In the genomic region with DNA sequence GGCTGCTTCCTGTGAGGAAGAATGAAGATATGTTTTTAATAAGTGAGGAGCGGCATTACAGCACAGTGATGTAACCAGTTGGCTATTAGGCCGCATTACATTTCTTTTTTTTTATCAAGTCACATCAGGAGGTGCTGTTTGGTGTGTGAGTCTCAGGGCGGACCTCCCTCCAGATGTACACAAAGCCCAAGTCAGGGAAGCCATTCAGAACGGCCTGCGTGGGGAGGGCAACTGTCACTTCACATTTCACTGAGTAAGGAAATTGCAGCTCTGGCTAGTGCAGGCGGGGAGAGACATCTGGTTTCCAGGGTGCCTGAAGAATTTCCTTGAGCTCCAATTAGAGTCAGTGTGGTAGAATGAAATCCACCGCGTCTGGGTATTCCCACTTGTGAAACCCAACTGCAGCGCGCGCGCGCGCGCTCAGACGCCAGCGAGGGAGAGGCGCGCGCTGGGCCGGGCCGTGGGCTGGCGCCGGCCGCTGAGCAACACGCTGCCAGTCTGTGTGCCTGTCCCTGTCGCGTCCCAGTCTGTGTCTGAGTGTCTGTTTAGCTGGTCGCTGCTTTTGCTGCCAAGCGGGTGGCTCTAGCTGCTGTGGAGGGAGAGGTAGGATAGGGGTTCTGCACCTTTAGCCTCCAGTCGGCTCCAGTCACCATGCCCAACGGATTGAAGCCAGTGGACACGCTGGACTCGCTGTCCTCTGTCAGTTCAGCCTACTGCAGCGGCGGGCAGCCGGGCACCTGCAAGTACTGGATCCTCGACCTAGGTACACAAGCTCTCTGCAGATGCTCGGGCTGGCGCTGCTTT, we compare ENCODE assay signal across 8 cellular contexts.
DNase-seq lines count a peak whose midpoint lies in the region; ATAC-seq, FAIRE-seq and TF ChIP-seq lines count a peak whose summit lies in the region.

No MANE protein-coding gene starts in this region.

- ATAC-seq in HepG2, result no peak
- no peak for ATAC-seq in GM19035 (IDR thresholded peaks at IDR 0.05; ENCODE audit: unreplicated experiment)

- CTCF ChIA-PET in HepG2 (lab: Yijun Ruan, JAX; ENCODE audit: low intra/inter-chr PET ratio, low total read pairs), result no interaction called here

- H3K36me3 ChIP-seq in HepG2 (replicated peaks in 1 of 2; ENCODE audit: control insufficient read depth in 1 of 2, insufficient read depth in 2 of 2, low read length in 2 of 2) (peaks cover 8 to 34% of the 10 kb centered on the region in 2 experiments; a peak in 4 of 5 replicates), stomach (peaks cover 0 to 20% (median 10%) of the 10 kb centered on the region in 4 donors)

- TF ChIP-seq POLR2A in HepG2 (IDR thresholded peaks at IDR 0.05; ENCODE audit: insufficient read depth in 1 of 2, low read depth in 2 of 2, low read length in 2 of 2) (no peak), stomach (IDR thresholded peaks at IDR 0.05) (no peak)

- TF ChIP-seq EP300 in HepG2 (IDR thresholded peaks at IDR 0.05; ENCODE audit: low read depth in 2 of 2, low read length in 2 of 2) (no peak), HepG2 (CRISPR knock-in tag; IDR thresholded peaks at IDR 0.05; ENCODE audit: borderline replicate concordance) (no peak), stomach (IDR thresholded peaks at IDR 0.05) (no peak)

- H3K36me3 Mint-ChIP-seq in chondrocyte (ENCODE audit: low read depth), result peaks cover 14% of the 10 kb centered on the region

- intact Hi-C loops in HepG2 (cut with micrococcal nuclease; ENCODE audit: unreplicated experiment), result no loop called here
- intact Hi-C loops in stomach (cut with DNase I; ENCODE audit: low total_unique reads), result no loop called here

- no peaks in the 10 kb centered on the region for H4K20me1 ChIP-seq in HepG2 (ENCODE audit: insufficient read depth, low read length)

- no peak overlapping the region for H3K9ac ChIP-seq in HepG2 (ENCODE audit: insufficient read depth, low read depth, low read length)

- H3K79me2 ChIP-seq in HepG2 (ENCODE audit: insufficient read depth, low read length), result no peaks in the 10 kb centered on the region

- POLR2A ChIA-PET in HepG2 (lab: Yijun Ruan, JAX), result no interaction called here

- H3K4me3 Mint-ChIP-seq in chondrocyte (ENCODE audit: unreplicated experiment), result peak overlapping the region; percentile 90

- no peak for TF ChIP-seq RAD21 in HepG2 (CRISPR knock-in tag; IDR thresholded peaks at IDR 0.05)

- no peaks in the 10 kb centered on the region for H3K27me3 ChIP-seq in HepG2 (ENCODE audit: control insufficient read depth in 1 of 2, insufficient read depth in 2 of 2, low read length in 2 of 2)
- H3K27me3 ChIP-seq in stomach, result no peaks in the 10 kb centered on the region

- TF ChIP-seq CTCF in chondrocyte (IDR thresholded peaks at IDR 0.05), result no peak
- no peak for TF ChIP-seq CTCF in HepG2 (CRISPR knock-in tag; IDR thresholded peaks at IDR 0.05)
- TF ChIP-seq CTCF in stomach (IDR thresholded peaks at IDR 0.05), result no peak

- H3K27me3 Mint-ChIP-seq in chondrocyte (ENCODE audit: low read depth), result no peaks in the 10 kb centered on the region

- no peak overlapping the region for H3K27ac ChIP-seq in HepG2 (ENCODE audit: extremely low read length, insufficient read depth, low read length)
- peak overlapping the region; percentile 9 to 85 (median 75) for H3K27ac ChIP-seq in stomach

- H3K4me1 Mint-ChIP-seq in chondrocyte (ENCODE audit: low read depth), result peaks cover 84% of the 10 kb centered on the region

- peak; percentile 28 for DNase-seq in NCI-H1092 (lab: John Stamatoyannopoulos, UW)
- no peak for DNase-seq in chondrocyte (ENCODE audit: low spot score)
- DNase-seq in HepG2 (ENCODE audit: low spot score), result no peak
- no peak for DNase-seq in stomach
- DNase-seq in NCI-H524 treated with DMSO at 0.1 percent for 48 hours (lab: John Stamatoyannopoulos, UW), result no peak
- no peak for DNase-seq in DMS79 treated with DMSO at 0.1 percent for 48 hours (lab: John Stamatoyannopoulos, UW)
- no peak for DNase-seq in DMS 273 treated with DMSO at 0.1 percent for 48 hours (lab: John Stamatoyannopoulos, UW)

- H3K27ac Mint-ChIP-seq in chondrocyte (ENCODE audit: unreplicated experiment), result peak overlapping the region; percentile 99

- no peak overlapping the region for H3K4me2 ChIP-seq in HepG2 (ENCODE audit: low read depth, low read length)

- in situ Hi-C loops in HepG2 (cut with HindIII; ENCODE audit: extremely low pct_ligation_motif_present, low pct_unique_long_range_greater_than_20kb), result no loop called here

- H3K4me3 ChIP-seq in HepG2 (replicated peaks in 1 of 3; ENCODE audit: insufficient read depth in 1 of 3, low read depth in 2 of 3, low read length in 3 of 3), result no peak overlapping the region
- peak overlapping the region; percentile 39 to 44 (median 42) for H3K4me3 ChIP-seq in stomach

- no peaks in the 10 kb centered on the region for H3K9me3 Mint-ChIP-seq in chondrocyte (ENCODE audit: low read depth)

- no TSS peak for BruUV-seq in HepG2 (replicated peaks; lab: Mats Ljungman, UMichigan)

- 98% methylated on average over 26 of the region's 40 CpGs for WGBS in HepG2 (ENCODE audit: low lambda C conversion rate)
- WGBS in stomach, 5 donors, result 40 to 59% (median 46%) methylated on average over 18 to 40 of the region's 40 CpGs

- no peak overlapping the region for H2AFZ ChIP-seq in HepG2 (ENCODE audit: low read length)

- H3K9me3 ChIP-seq in HepG2 (ENCODE audit: low read length) (no peaks in the 10 kb centered on the region), stomach (no peaks in the 10 kb centered on the region)

- no peaks in the 10 kb centered on the region for H3K4me1 ChIP-seq in HepG2 (ENCODE audit: insufficient read depth, low read length)
- peaks cover 0 to 49% (median 18%) of the 10 kb centered on the region in 4 donors for H3K4me1 ChIP-seq in stomach

- no peak for FAIRE-seq in HepG2 (lab: Jason Lieb, UNC)

TF ChIP-seq in HepG2, 621 proteins besides CTCF, POLR2A, EP300 and RAD21:
- peak; percentile 61 for TF ChIP-seq AGO2 (optimal IDR thresholded peaks at IDR 0.05; ENCODE audit: low read depth, low read length)
- TF ChIP-seq, protein P1, sequence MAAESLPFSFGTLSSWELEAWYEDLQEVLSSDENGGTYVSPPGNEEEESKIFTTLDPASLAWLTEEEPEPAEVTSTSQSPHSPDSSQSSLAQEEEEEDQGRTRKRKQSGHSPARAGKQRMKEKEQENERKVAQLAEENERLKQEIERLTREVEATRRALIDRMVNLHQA (CRISPR knock-in tag; IDR thresholded peaks at IDR 0.05), result no peak
- peak; percentile 22 for TF ChIP-seq RBM22 (optimal IDR thresholded peaks at IDR 0.05; ENCODE audit: low read length)

Comparison
In these comparisons a context has a peak if more than half of its experiments do, and no peak if none do; other contexts are left out.
1. H3K4me3 ChIP-seq: peak in stomach (4 of 4); none in HepG2 (0 of 3).